2 cellular contexts compared by ENCODE assay signal in genomic region chr22:50674127-50674493, GRCh38.
TF ChIP-seq lines count a peak whose summit lies in the region.

No MANE protein-coding gene starts in this region.

TF ChIP-seq in GM23338, 12 proteins besides CTCF, POLR2A, EP300 and RAD21:
- TF ChIP-seq ETS1 (IDR thresholded peaks at IDR 0.05) (no peak), CREB1 (CRISPR knock-in tag; IDR thresholded peaks at IDR 0.05; ENCODE audit: low read depth) (no peak)
- TF ChIP-seq, protein P1, sequence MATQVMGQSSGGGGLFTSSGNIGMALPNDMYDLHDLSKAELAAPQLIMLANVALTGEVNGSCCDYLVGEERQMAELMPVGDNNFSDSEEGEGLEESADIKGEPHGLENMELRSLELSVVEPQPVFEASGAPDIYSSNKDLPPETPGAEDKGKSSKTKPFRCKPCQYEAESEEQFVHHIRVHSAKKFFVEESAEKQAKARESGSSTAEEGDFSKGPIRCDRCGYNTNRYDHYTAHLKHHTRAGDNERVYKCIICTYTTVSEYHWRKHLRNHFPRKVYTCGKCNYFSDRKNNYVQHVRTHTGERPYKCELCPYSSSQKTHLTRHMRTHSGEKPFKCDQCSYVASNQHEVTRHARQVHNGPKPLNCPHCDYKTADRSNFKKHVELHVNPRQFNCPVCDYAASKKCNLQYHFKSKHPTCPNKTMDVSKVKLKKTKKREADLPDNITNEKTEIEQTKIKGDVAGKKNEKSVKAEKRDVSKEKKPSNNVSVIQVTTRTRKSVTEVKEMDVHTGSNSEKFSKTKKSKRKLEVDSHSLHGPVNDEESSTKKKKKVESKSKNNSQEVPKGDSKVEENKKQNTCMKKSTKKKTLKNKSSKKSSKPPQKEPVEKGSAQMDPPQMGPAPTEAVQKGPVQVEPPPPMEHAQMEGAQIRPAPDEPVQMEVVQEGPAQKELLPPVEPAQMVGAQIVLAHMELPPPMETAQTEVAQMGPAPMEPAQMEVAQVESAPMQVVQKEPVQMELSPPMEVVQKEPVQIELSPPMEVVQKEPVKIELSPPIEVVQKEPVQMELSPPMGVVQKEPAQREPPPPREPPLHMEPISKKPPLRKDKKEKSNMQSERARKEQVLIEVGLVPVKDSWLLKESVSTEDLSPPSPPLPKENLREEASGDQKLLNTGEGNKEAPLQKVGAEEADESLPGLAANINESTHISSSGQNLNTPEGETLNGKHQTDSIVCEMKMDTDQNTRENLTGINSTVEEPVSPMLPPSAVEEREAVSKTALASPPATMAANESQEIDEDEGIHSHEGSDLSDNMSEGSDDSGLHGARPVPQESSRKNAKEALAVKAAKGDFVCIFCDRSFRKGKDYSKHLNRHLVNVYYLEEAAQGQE (IDR thresholded peaks at IDR 0.05; ENCODE audit: unreplicated experiment): no peak

TF ChIP-seq in H1, 55 proteins besides CTCF, POLR2A, EP300 and RAD21:
- TF ChIP-seq TBP (IDR thresholded peaks at IDR 0.05; ENCODE audit: low read depth, low read length) (no peak), SP1 (IDR thresholded peaks at IDR 0.05; ENCODE audit: low read depth, low read length) (no peak), BRCA1 (IDR thresholded peaks at IDR 0.05; ENCODE audit: low read depth, low read length) (no peak), KDM5A (IDR thresholded peaks at IDR 0.05; ENCODE audit: low read length) (no peak), BACH1 (IDR thresholded peaks at IDR 0.05; ENCODE audit: low read length) (no peak), SIX5 (IDR thresholded peaks at IDR 0.05; ENCODE audit: low read depth, low read length) (no peak), HDAC6 (IDR thresholded peaks at IDR 0.05; ENCODE audit: low read depth, low read length) (no peak), TEAD4 (IDR thresholded peaks at IDR 0.05; ENCODE audit: low read depth, low read length) (no peak), CEBPB (IDR thresholded peaks at IDR 0.05; ENCODE audit: low read depth, low read length) (no peak), CTBP2 (IDR thresholded peaks at IDR 0.05; ENCODE audit: borderline replicate concordance, insufficient read depth, insufficient read length, low read length) (no peak), SIRT6 (IDR thresholded peaks at IDR 0.05; ENCODE audit: low read length) (no peak), TCF12 (IDR thresholded peaks at IDR 0.05; ENCODE audit: low read depth, low read length) (no peak), JUN (IDR thresholded peaks at IDR 0.05; ENCODE audit: low read depth, low read length) (no peak), FOSL1 (IDR thresholded peaks at IDR 0.05; ENCODE audit: insufficient read depth, low read depth, low read length) (no peak), EGR1 (IDR thresholded peaks at IDR 0.05; ENCODE audit: borderline replicate concordance, low read depth, low read length) (no peak)
- TF ChIP-seq, protein P2, sequence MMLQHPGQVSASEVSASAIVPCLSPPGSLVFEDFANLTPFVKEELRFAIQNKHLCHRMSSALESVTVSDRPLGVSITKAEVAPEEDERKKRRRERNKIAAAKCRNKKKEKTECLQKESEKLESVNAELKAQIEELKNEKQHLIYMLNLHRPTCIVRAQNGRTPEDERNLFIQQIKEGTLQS (IDR thresholded peaks at IDR 0.05; ENCODE audit: insufficient read depth, low read depth, low read length): no peak
TF ChIP-seq in H1: peak in this region for 0.
